Comparison of ENCODE assay signal across 11 cellular contexts in genomic region chr15:60534051-60534450, GRCh38.
"Had no signal": no experiment of that assay in that cellular context is flagged by ENCODE, and none has a peak within 500 bp of the region (broad histone marks: within the 10 kb centered on the region; RNA-seq: fewer than 3 reads in every experiment).

No MANE protein-coding gene starts in this region.

- ATAC-seq: naive thymus-derived CD4-positive, alpha-beta T cell; sciatic nerve had no signal

- H3K4me3 Mint-ChIP-seq: activated naive CD4-positive, alpha-beta T cell treated with anti-CD3 and anti-CD28 coated beads, Interleukin-2, amount 50 U/mL, for 24 hours; dendritic cell treated with granulocyte-macrophage colony-stimulating factor and Interleukin-4, amounts not matched to agents 40 ng/mL and 50 ng/mL, for 4 days had no signal

- H3K9me3 Mint-ChIP-seq: activated naive CD4-positive, alpha-beta T cell treated with anti-CD3 and anti-CD28 coated beads, Interleukin-2, amount 50 U/mL, for 24 hours; dendritic cell treated with granulocyte-macrophage colony-stimulating factor and Interleukin-4, amounts not matched to agents 40 ng/mL and 50 ng/mL, for 4 days; naive thymus-derived CD4-positive, alpha-beta T cell had no signal

- DNase-seq: activated CD4-positive, alpha-beta T cell treated with anti-CD3 and anti-CD28 coated beads, Interleukin-2, amount 50 U/mL, for 4 hours; activated CD4-positive, CD25-positive, alpha-beta regulatory T cell treated with anti-CD3 and anti-CD28 coated beads, Interleukin-2, amount 50 U/mL, for 72 hours; activated gamma-delta T cell; activated T-cell treated with anti-CD3 and anti-CD28 coated beads, Interleukin-2, amount 50 U/mL, for 48 hours; foreskin fibroblast; mesendoderm; naive thymus-derived CD4-positive, alpha-beta T cell; stimulated activated CD4-positive, alpha-beta T cell treated with anti-CD3 and anti-CD28 coated beads, Interleukin-4, amount 100 ng/mL, for 1 hour had no signal

- H3K27me3 Mint-ChIP-seq: activated naive CD4-positive, alpha-beta T cell treated with anti-CD3 and anti-CD28 coated beads, Interleukin-2, amount 50 U/mL, for 24 hours; dendritic cell treated with granulocyte-macrophage colony-stimulating factor and Interleukin-4, amounts not matched to agents 40 ng/mL and 50 ng/mL, for 4 days; naive thymus-derived CD4-positive, alpha-beta T cell had no signal

- H3K27ac Mint-ChIP-seq: dendritic cell treated with granulocyte-macrophage colony-stimulating factor and Interleukin-4, amounts not matched to agents 40 ng/mL and 50 ng/mL, for 4 days had no signal
